ENCODE assay signal across 1 cellular context in genomic region chr7:133081605-133082389, GRCh38.
TF ChIP-seq lines count a peak whose summit lies in the region.

Gene CHCHD3, minus strand, starts transcription at chr7:133082090. Its CDS starts 153 bp downstream, at chr7:133081937.

TF ChIP-seq in K562, 482 proteins besides CTCF, POLR2A, EP300 and RAD21 (continued from another document and continues in another):
- TF ChIP-seq, protein P1, sequence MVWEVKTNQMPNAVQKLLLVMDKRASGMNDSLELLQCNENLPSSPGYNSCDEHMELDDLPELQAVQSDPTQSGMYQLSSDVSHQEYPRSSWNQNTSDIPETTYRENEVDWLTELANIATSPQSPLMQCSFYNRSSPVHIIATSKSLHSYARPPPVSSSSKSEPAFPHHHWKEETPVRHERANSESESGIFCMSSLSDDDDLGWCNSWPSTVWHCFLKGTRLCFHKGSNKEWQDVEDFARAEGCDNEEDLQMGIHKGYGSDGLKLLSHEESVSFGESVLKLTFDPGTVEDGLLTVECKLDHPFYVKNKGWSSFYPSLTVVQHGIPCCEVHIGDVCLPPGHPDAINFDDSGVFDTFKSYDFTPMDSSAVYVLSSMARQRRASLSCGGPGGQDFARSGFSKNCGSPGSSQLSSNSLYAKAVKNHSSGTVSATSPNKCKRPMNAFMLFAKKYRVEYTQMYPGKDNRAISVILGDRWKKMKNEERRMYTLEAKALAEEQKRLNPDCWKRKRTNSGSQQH (CRISPR knock-in tag; IDR thresholded peaks at IDR 0.05): peak; percentile 86
- TF ChIP-seq, protein P2, sequence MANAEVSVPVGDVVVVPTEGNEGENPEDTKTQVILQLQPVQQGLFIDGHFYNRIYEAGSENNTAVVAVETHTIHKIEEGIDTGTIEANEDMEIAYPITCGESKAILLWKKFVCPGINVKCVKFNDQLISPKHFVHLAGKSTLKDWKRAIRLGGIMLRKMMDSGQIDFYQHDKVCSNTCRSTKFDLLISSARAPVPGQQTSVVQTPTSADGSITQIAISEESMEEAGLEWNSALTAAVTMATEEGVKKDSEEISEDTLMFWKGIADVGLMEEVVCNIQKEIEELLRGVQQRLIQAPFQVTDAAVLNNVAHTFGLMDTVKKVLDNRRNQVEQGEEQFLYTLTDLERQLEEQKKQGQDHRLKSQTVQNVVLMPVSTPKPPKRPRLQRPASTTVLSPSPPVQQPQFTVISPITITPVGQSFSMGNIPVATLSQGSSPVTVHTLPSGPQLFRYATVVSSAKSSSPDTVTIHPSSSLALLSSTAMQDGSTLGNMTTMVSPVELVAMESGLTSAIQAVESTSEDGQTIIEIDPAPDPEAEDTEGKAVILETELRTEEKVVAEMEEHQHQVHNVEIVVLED (CRISPR knock-in tag; IDR thresholded peaks at IDR 0.05): peak; percentile 81
- TF ChIP-seq BRF1 (IDR thresholded peaks at IDR 0.05; ENCODE audit: borderline replicate concordance, extremely low read depth, insufficient read length) (no peak), STAG1 (CRISPR knock-in tag; IDR thresholded peaks at IDR 0.05; ENCODE audit: borderline replicate concordance) (no peak), ZNF551 (CRISPR knock-in tag; IDR thresholded peaks at IDR 0.05) (no peak), SIRT6 (IDR thresholded peaks at IDR 0.05; ENCODE audit: low read depth, low read length) (no peak), ZNF318 (IDR thresholded peaks at IDR 0.05; ENCODE audit: borderline replicate concordance in 1 of 2, low read depth in 1 of 2) (no peak), PTRF (tag; IDR thresholded peaks at IDR 0.05) (no peak), UBTF (IDR thresholded peaks at IDR 0.05; ENCODE audit: borderline replicate concordance in 1 of 2, low read depth in 2 of 2, low read length in 2 of 2) (no peak), ZBTB8A (IDR thresholded peaks at IDR 0.05; ENCODE audit: partially characterized antibody) (no peak), MLX (CRISPR knock-in tag; conservative IDR thresholded peaks at IDR 0.05) (0 out of 4 replicates have a peak, but pooled peaks have one; percentile 74 to 77), PTBP1 (IDR thresholded peaks at IDR 0.05; ENCODE audit: low read depth, low read length) (no peak), CHAMP1 (IDR thresholded peaks at IDR 0.05) (no peak), ZKSCAN8 (CRISPR knock-in tag; IDR thresholded peaks at IDR 0.05) (no peak), ZNF24 (IDR thresholded peaks at IDR 0.05) (no peak), ELF1 (tag; IDR thresholded peaks at IDR 0.05) (peak; percentile 56; the same call in 1 of the 2 replicates), MBD1 (CRISPR knock-in tag; IDR thresholded peaks at IDR 0.05) (no peak), ZNF133 (CRISPR knock-in tag; IDR thresholded peaks at IDR 0.05) (peak; percentile 64; the same call in 1 of the 2 replicates), HDAC1 (IDR thresholded peaks at IDR 0.05) (peak in 1 of 2 experiments; percentile 93; a peak in 2 of 4 replicates), SNIP1 (IDR thresholded peaks at IDR 0.05; ENCODE audit: low read depth) (no peak), MITF (IDR thresholded peaks at IDR 0.05) (peak; percentile 69; the same call in 1 of the 2 replicates), HSF4 (CRISPR knock-in tag; IDR thresholded peaks at IDR 0.05; ENCODE audit: borderline replicate concordance) (no peak; the same call in 1 of the 2 replicates), NUFIP1 (IDR thresholded peaks at IDR 0.05; ENCODE audit: partially characterized antibody) (no peak), CEBPG (CRISPR knock-in tag; IDR thresholded peaks at IDR 0.05) (0 out of 2 replicates have a peak, but pooled peaks have one; percentile 46), CEBPG (tag; conservative IDR thresholded peaks at IDR 0.05 in 1 of 2, IDR thresholded peaks at IDR 0.05 in 1 of 2) (peak in 1 of 2 experiments; percentile 21; a peak in 1 of 4 replicates)
- TF ChIP-seq, protein P3, sequence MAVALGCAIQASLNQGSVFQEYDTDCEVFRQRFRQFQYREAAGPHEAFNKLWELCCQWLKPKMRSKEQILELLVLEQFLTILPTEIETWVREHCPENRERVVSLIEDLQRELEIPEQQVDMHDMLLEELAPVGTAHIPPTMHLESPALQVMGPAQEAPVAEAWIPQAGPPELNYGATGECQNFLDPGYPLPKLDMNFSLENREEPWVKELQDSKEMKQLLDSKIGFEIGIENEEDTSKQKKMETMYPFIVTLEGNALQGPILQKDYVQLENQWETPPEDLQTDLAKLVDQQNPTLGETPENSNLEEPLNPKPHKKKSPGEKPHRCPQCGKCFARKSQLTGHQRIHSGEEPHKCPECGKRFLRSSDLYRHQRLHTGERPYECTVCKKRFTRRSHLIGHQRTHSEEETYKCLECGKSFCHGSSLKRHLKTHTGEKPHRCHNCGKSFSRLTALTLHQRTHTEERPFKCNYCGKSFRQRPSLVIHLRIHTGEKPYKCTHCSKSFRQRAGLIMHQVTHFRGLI (CRISPR knock-in tag; IDR thresholded peaks at IDR 0.05): no peak
- TF ChIP-seq, protein P4, sequence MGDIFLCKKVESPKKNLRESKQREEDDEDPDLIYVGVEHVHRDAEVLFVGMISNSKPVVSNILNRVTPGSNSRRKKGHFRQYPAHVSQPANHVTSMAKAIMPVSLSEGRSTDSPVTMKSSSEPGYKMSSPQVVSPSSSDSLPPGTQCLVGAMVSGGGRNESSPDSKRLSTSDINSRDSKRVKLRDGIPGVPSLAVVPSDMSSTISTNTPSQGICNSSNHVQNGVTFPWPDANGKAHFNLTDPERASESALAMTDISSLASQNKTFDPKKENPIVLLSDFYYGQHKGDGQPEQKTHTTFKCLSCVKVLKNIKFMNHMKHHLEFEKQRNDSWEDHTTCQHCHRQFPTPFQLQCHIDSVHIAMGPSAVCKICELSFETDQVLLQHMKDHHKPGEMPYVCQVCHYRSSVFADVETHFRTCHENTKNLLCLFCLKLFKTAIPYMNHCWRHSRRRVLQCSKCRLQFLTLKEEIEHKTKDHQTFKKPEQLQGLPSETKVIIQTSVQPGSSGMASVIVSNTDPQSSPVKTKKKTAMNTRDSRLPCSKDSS (IDR thresholded peaks at IDR 0.05; ENCODE audit: low read depth, partially characterized antibody): no peak
